Comparison of ENCODE assay signal across 1 cellular context in the genomic region with DNA sequence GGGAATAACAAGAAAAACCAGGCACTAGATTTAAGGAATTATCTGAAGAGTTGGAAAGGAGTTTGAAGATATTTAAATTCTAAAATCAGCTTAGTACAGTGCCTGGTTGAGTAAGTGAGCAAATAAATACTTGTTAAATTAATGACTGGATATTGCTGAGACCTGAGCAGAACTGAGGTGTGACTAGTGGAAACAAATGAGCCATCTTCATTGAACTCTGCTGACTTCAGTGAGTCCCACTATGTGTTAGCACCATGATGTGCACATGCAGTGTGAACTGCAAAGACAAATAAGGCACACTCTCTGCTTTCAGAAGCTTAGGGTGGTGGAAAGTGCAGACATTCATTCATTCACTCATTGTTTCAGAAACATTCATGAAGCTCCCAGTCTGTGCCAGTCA.
TF ChIP-seq lines count a peak whose summit lies in the region.

No MANE protein-coding gene starts in this region.

TF ChIP-seq in IMR-90, 13 proteins besides CTCF, POLR2A, EP300 and RAD21:
- TF ChIP-seq MXI1 (IDR thresholded peaks at IDR 0.05; ENCODE audit: borderline replicate concordance, low read depth, low read length), result no peak
- no peak for TF ChIP-seq RCOR1 (IDR thresholded peaks at IDR 0.05; ENCODE audit: insufficient replicate concordance, low read length)
- no peak for TF ChIP-seq MAZ (IDR thresholded peaks at IDR 0.05; ENCODE audit: borderline replicate concordance, low read depth, low read length)
- TF ChIP-seq, protein P1, sequence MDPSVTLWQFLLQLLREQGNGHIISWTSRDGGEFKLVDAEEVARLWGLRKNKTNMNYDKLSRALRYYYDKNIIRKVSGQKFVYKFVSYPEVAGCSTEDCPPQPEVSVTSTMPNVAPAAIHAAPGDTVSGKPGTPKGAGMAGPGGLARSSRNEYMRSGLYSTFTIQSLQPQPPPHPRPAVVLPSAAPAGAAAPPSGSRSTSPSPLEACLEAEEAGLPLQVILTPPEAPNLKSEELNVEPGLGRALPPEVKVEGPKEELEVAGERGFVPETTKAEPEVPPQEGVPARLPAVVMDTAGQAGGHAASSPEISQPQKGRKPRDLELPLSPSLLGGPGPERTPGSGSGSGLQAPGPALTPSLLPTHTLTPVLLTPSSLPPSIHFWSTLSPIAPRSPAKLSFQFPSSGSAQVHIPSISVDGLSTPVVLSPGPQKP (IDR thresholded peaks at IDR 0.05; ENCODE audit: borderline replicate concordance, low read depth, low read length), result no peak
- no peak for TF ChIP-seq CHD1 (IDR thresholded peaks at IDR 0.05; ENCODE audit: low read depth, low read length)
- TF ChIP-seq NFE2L2 (IDR thresholded peaks at IDR 0.05; ENCODE audit: low read depth, low read length), result no peak
- TF ChIP-seq, protein P2, sequence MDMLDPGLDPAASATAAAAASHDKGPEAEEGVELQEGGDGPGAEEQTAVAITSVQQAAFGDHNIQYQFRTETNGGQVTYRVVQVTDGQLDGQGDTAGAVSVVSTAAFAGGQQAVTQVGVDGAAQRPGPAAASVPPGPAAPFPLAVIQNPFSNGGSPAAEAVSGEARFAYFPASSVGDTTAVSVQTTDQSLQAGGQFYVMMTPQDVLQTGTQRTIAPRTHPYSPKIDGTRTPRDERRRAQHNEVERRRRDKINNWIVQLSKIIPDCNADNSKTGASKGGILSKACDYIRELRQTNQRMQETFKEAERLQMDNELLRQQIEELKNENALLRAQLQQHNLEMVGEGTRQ (IDR thresholded peaks at IDR 0.05; ENCODE audit: low read depth, low read length), result no peak
- TF ChIP-seq BHLHE40 (IDR thresholded peaks at IDR 0.05; ENCODE audit: low read depth, low read length), result no peak
- no peak for TF ChIP-seq CEBPB (IDR thresholded peaks at IDR 0.05; ENCODE audit: low read depth, low read length)
- TF ChIP-seq RFX5 (IDR thresholded peaks at IDR 0.05; ENCODE audit: low read depth, low read length), result no peak
- no peak for TF ChIP-seq FOS (IDR thresholded peaks at IDR 0.05; ENCODE audit: low read depth, low read length)
- no peak for TF ChIP-seq MAFK (IDR thresholded peaks at IDR 0.05; ENCODE audit: low read depth, low read length)
- TF ChIP-seq SMC3 (IDR thresholded peaks at IDR 0.05; ENCODE audit: low read depth, low read length), result no peak
